Comparison of ENCODE assay signal across 21 cellular contexts in genomic region chr1:21124846-21125245, GRCh38. TPM values are rescaled to one million over a fixed set of nuclear protein-coding genes. Genes with fewer than 3 reads are reported as not detected.
A peak's percentile ranks its signal among the peaks of the same experiment; 100 is the strongest.
DNase-seq lines count a peak whose midpoint lies in the region; ATAC-seq and TF ChIP-seq lines count a peak whose summit lies in the region.
"Had no signal": no experiment of that assay in that cellular context is flagged by ENCODE, and none has a peak within 500 bp of the region (broad histone marks: within the 10 kb centered on the region; RNA-seq: fewer than 3 reads in every experiment).

No MANE protein-coding gene starts in this region.

- no peak for TF ChIP-seq CTCF in choroid plexus epithelial cell (conservative IDR thresholded peaks at IDR 0.05; ENCODE audit: low read depth, low read length)
- TF ChIP-seq CTCF in neutrophil (IDR thresholded peaks at IDR 0.05) = no peak
- no peak for TF ChIP-seq CTCF in Caco-2 (IDR thresholded peaks at IDR 0.05; ENCODE audit: insufficient read depth in 1 of 2, low read depth in 1 of 2, low read length in 1 of 2, severe bottlenecking in 1 of 2, unreplicated experiment in 1 of 2)

- no peaks in the 10 kb centered on the region for H3K27me3 Mint-ChIP-seq in Caco-2 (ENCODE audit: insufficient read depth, unreplicated experiment)
- H3K27me3 Mint-ChIP-seq: stimulated activated naive B cell treated with anti-CD40 and anti-IgM and Interleukin-4, amounts not matched to agents 10 μg/mL and 1 μg/mL and 100 μg/mL, for 72 hours had no signal

- POLR2A ChIA-PET in Caco-2 (lab: Charles Lee) = no interaction called here

- H3K36me3 Mint-ChIP-seq in Caco-2 (ENCODE audit: insufficient read depth, unreplicated experiment) = peaks cover 25% of the 10 kb centered on the region

- DNase-seq in GM03348 (ENCODE audit: low spot score) (peak; percentile 58), NOMO-1 treated with DMSO at 0.1 percent for 48 hours (lab: John Stamatoyannopoulos, UW; ENCODE audit: unreplicated experiment) (peak; percentile 66), choroid plexus epithelial cell (ENCODE audit: low read depth) (peak; percentile 58), mucosa of gallbladder (ENCODE audit: low spot score) (no peak), posterior cingulate gyrus (no peak), Caco-2 (no peak)
- DNase-seq: activated CD4-positive, alpha-beta T cell treated with anti-CD3 and anti-CD28 coated beads for 1 hour; amygdala; DMS53; head of caudate nucleus; immature natural killer cell; NCI-H2029; NCI-H526; stimulated activated CD4-positive, alpha-beta T cell treated with anti-CD3 and anti-CD28 coated beads, Interleukin-12 subunit alpha, Interleukin-12 subunit beta, amount 100 ng/mL, for 4 hours; stimulated activated naive B cell treated with anti-CD40 and anti-IgM and Interleukin-4, amounts not matched to agents 10 μg/mL and 1 μg/mL and 100 μg/mL, for 72 hours had no signal

- no peaks in the 10 kb centered on the region for H3K27me3 ChIP-seq in neutrophil
- no peaks in the 10 kb centered on the region for H3K27me3 ChIP-seq in Caco-2 (replicated peaks; ENCODE audit: control insufficient read depth, insufficient read depth, low read length)
- H3K27me3 ChIP-seq: tibial nerve had no signal

- H3K4me3 ChIP-seq in choroid plexus epithelial cell (ENCODE audit: low read depth, low read length) (no peak overlapping the region), neutrophil (ENCODE audit: low read depth in 1 of 2, low read length in 1 of 2) (no peak overlapping the region), Caco-2 (ENCODE audit: low read depth, low read length) (no peak overlapping the region)
- H3K4me3 ChIP-seq: lung, tibial nerve had no signal

- peaks cover 21 to 26% of the 10 kb centered on the region in 2 experiments for H3K4me1 ChIP-seq in neutrophil (ENCODE audit: control insufficient read depth in 1 of 2, insufficient read depth in 1 of 2, low read depth in 1 of 2, low read length in 1 of 2)
- H3K4me1 ChIP-seq in Caco-2 = no peaks in the 10 kb centered on the region

- CTCF ChIA-PET in Caco-2 (lab: Charles Lee) = no interaction called here

- H3K4me1 Mint-ChIP-seq in Caco-2 (ENCODE audit: low read depth, unreplicated experiment) = no peaks in the 10 kb centered on the region
- H3K4me1 Mint-ChIP-seq: nephron had no signal

- H3K9me3 Mint-ChIP-seq in Caco-2 (ENCODE audit: unreplicated experiment) = no peaks in the 10 kb centered on the region
- H3K9me3 Mint-ChIP-seq: immature natural killer cell; nephron; stimulated activated naive B cell treated with anti-CD40 and anti-IgM and Interleukin-4, amounts not matched to agents 10 μg/mL and 1 μg/mL and 100 μg/mL, for 72 hours had no signal

- H3K27ac ChIP-seq in neutrophil = peak overlapping the region; percentile 56
- H3K27ac ChIP-seq: C4-2B, tibial nerve had no signal

- H3K36me3 ChIP-seq in neutrophil (peaks cover 3% of the 10 kb centered on the region), Caco-2 (ENCODE audit: control insufficient read depth, insufficient read depth, low read length) (0 out of 2 replicates have a peak, but pooled peaks cover 1% of the 10 kb centered on the region)

- intact Hi-C loops in posterior cingulate gyrus (cut with DNase I) = no loop called here
- intact Hi-C loops in Caco-2 (cut with micrococcal nuclease; ENCODE audit: unreplicated experiment) = no loop called here

- no peak overlapping the region for H3K27ac Mint-ChIP-seq in Caco-2 (ENCODE audit: unreplicated experiment)
- H3K27ac Mint-ChIP-seq: immature natural killer cell, nephron had no signal

- H3K9me3 ChIP-seq in neutrophil = no peaks in the 10 kb centered on the region
- H3K9me3 ChIP-seq in Caco-2 = no peaks in the 10 kb centered on the region
- H3K9me3 ChIP-seq: tibial nerve had no signal

- no peak for ATAC-seq in HG02840 (IDR thresholded peaks at IDR 0.05; ENCODE audit: low FRiP score, unreplicated experiment)
- ATAC-seq: stimulated activated naive B cell treated with anti-CD40 and anti-IgM and Interleukin-4, amounts not matched to agents 10 μg/mL and 1 μg/mL and 100 μg/mL, for 72 hours had no signal

- no TSS peak for BruUV-seq in Caco-2 (replicated peaks; lab: Mats Ljungman, UMichigan)

- H3K4me3 Mint-ChIP-seq in Caco-2 (ENCODE audit: unreplicated experiment) = no peak overlapping the region
- H3K4me3 Mint-ChIP-seq: immature natural killer cell; nephron; stimulated activated naive B cell treated with anti-CD40 and anti-IgM and Interleukin-4, amounts not matched to agents 10 μg/mL and 1 μg/mL and 100 μg/mL, for 72 hours had no signal

RNA-seq across cellular contexts. Expression of gene EIF4G3, which starts 51.9 kb away (rescaled TPM):
- total RNA-seq in mucosa of gallbladder = 63.9 TPM
- total RNA-seq in Caco-2 (2022) = 55.3 and 55.4 TPM in 2 replicates

Comparison
In these comparisons a context has a peak if more than half of its experiments do, and no peak if none do; other contexts are left out.
1. DNase-seq: peak in GM03348 (single experiment), NOMO-1 treated with DMSO at 0.1 percent for 48 hours (single experiment) and choroid plexus epithelial cell (single experiment); none in mucosa of gallbladder (single experiment), posterior cingulate gyrus (0 of 10) and Caco-2 (0 of 2).